ENCODE assay signal across 10 cellular contexts in the genomic region with DNA sequence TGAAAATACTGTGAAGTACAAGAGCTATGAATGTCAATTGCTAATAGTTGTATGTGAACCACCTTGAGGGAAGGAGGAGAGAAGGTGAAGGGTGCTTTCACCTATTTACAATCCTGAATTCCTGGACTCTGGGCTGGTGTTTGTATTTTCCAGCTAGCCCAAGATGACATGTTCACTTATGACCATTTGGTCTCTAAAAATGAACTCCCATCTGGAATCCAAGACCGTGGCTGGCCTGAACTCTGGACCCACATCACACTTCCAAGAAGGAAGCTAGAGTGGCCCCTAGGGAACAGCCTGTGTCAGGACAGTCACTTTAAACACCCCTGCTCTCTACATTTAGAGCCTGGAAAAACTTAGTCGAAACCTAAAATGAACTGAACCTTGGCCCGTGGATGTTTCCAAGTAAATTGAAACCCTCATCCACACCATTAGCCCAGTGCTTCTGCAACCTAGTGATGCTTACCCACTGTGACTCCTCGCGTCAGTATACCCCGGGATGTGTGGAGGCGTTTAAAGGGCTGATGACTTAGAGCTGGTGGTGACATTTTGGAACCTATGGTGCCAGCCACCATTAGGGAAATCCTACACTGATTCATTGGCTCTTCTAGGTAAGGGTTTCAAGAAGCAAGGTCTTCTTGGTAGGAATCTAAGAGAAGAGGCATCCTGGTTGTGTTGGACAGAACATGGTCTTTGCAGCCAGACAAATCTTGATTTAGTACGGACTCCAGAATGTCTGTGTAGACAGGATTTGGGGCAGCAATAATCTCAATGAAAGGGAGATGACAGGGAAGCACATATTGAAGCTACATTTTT.
DNase-seq lines count a peak whose midpoint lies in the region; ATAC-seq, FAIRE-seq and TF ChIP-seq lines count a peak whose summit lies in the region.
"Had no signal": no experiment of that assay in that cellular context is flagged by ENCODE, and none has a peak within 500 bp of the region (broad histone marks: within the 10 kb centered on the region; RNA-seq: fewer than 3 reads in every experiment).

No MANE protein-coding gene starts in this region.

- no peak overlapping the region for H3K4me3 ChIP-seq in A549
- H3K4me3 ChIP-seq in H7 (ENCODE audit: insufficient read depth, low read depth, low read length): no peak overlapping the region
- H3K4me3 ChIP-seq in MM.1S (ENCODE audit: low read length): no peak overlapping the region

- no peak overlapping the region for H3K9ac ChIP-seq in MM.1S (ENCODE audit: low read length)

- H3K27me3 ChIP-seq in H7 (ENCODE audit: control insufficient read depth, insufficient read depth, low read length) (peaks cover 9% of the 10 kb centered on the region; the same call in 1 of the 2 replicates), MM.1S (replicated peaks; ENCODE audit: insufficient read depth, low read length) (peaks cover 66% of the 10 kb centered on the region)

- POLR2A ChIA-PET in A549 (lab: Yijun Ruan, JAX): interaction anchor here (1.1 kb wide), 1 partner anchor 57 kb away, joined by 3 read pairs; no protein-coding TSS in a partner anchor

- H3K4me1 Mint-ChIP-seq in activated T-helper 17 cell treated with anti-CD3 and anti-CD28 coated beads, Interleukin-2, amount 50 U/mL, for 72 hours: no peaks in the 10 kb centered on the region

- TF ChIP-seq POLR2A in A549 (IDR thresholded peaks at IDR 0.05; ENCODE audit: low read length): no peak

- H3K27ac Mint-ChIP-seq in activated T-helper 17 cell treated with anti-CD3 and anti-CD28 coated beads, Interleukin-2, amount 50 U/mL, for 72 hours: no peak overlapping the region
- H3K27ac Mint-ChIP-seq: nephron had no signal

- no peak; a peak in 1 of 5 replicates for TF ChIP-seq RAD21 in A549 (conservative IDR thresholded peaks at IDR 0.05 in 1 of 2, IDR thresholded peaks at IDR 0.05 in 1 of 2)

- DNase-seq in A549 (ENCODE audit: low read depth in 1 of 2, low spot score in 1 of 2) (peak; percentile 35 to 60), H7 (peak; percentile 68), mesenteric fat pad (ENCODE audit: low spot score) (peak; percentile 90), MM.1S (no peak), NCI-H2081 treated with DMSO at 0.1 percent for 48 hours (lab: John Stamatoyannopoulos, UW) (no peak), HPDE6-E6E7 (ENCODE audit: extremely low spot score) (no peak)
- DNase-seq in activated effector memory CD4-positive, alpha-beta T cell treated with anti-CD3 and anti-CD28 coated beads, Interleukin-2, amount 50 U/mL, for 16 hours: no peak
- DNase-seq: NCI-H1694 treated with DMSO at 0.1 percent for 48 hours had no signal

- H2AFZ ChIP-seq in MM.1S (ENCODE audit: low read length): no peak overlapping the region

- 78% methylated on average over 8 of the region's 8 CpGs for WGBS in A549 (ENCODE audit: missing lambda C conversion rate)

- H3K36me3 ChIP-seq in H7 (replicated peaks; ENCODE audit: control insufficient read depth, insufficient read depth, low read length) (no peaks in the 10 kb centered on the region), MM.1S (replicated peaks; ENCODE audit: insufficient read depth, low read length) (no peaks in the 10 kb centered on the region)

- no peaks in the 10 kb centered on the region for H3K36me3 Mint-ChIP-seq in activated T-helper 17 cell treated with anti-CD3 and anti-CD28 coated beads, Interleukin-2, amount 50 U/mL, for 72 hours (ENCODE audit: low read depth)

- H3K9me2 ChIP-seq in MM.1S (replicated peaks; ENCODE audit: insufficient read depth, low read length): no peaks in the 10 kb centered on the region

- FAIRE-seq in A549 (lab: Jason Lieb, UNC): no peak

- peak; percentile 40 to 52; a peak in 4 of 6 replicates for ATAC-seq in A549
- ATAC-seq in activated T-helper 17 cell treated with anti-CD3 and anti-CD28 coated beads, Interleukin-2, amount 50 U/mL, for 72 hours (replicated peaks): peak; percentile 99

- no peak for TF ChIP-seq EP300 in A549 (IDR thresholded peaks at IDR 0.05)

- no peaks in the 10 kb centered on the region for H3K27me3 Mint-ChIP-seq in activated T-helper 17 cell treated with anti-CD3 and anti-CD28 coated beads, Interleukin-2, amount 50 U/mL, for 72 hours

- H3F3A ChIP-seq in MM.1S (ENCODE audit: insufficient read depth, low read length): no peaks in the 10 kb centered on the region

- H3K9me3 Mint-ChIP-seq in activated T-helper 17 cell treated with anti-CD3 and anti-CD28 coated beads, Interleukin-2, amount 50 U/mL, for 72 hours: no peaks in the 10 kb centered on the region
- H3K9me3 Mint-ChIP-seq: nephron had no signal

- H3K27ac ChIP-seq in A549 (0 out of 6 replicates have a peak overlapping the region, but pooled peaks of 1 of the 2 experiments have one; percentile 0), MM.1S (ENCODE audit: low read length) (no peak overlapping the region)

- no peaks in the 10 kb centered on the region for H4K20me1 ChIP-seq in MM.1S (ENCODE audit: insufficient read depth, low read length)

- TF ChIP-seq CTCF in A549 (IDR thresholded peaks at IDR 0.05): no peak
- no peak for TF ChIP-seq CTCF in MM.1S (IDR thresholded peaks at IDR 0.05; ENCODE audit: low read length)

- no peak overlapping the region for H3K4me3 Mint-ChIP-seq in activated T-helper 17 cell treated with anti-CD3 and anti-CD28 coated beads, Interleukin-2, amount 50 U/mL, for 72 hours
- H3K4me3 Mint-ChIP-seq: nephron had no signal

- CTCF ChIA-PET in A549 (lab: Yijun Ruan, JAX): interaction anchor here (1.1 to 1.3 kb wide), 2 partner anchors 169 to 303 kb away, joined by 3 to 4 read pairs; no protein-coding TSS in a partner anchor

- H3K79me2 ChIP-seq in MM.1S (ENCODE audit: low read length): no peaks in the 10 kb centered on the region

- no peaks in the 10 kb centered on the region for H3K9me3 ChIP-seq in A549
- no peaks in the 10 kb centered on the region for H3K9me3 ChIP-seq in MM.1S (replicated peaks; ENCODE audit: insufficient read depth, low read length)

- no peaks in the 10 kb centered on the region for H3K4me1 ChIP-seq in A549
- H3K4me1 ChIP-seq in MM.1S (ENCODE audit: low read length): no peaks in the 10 kb centered on the region

- no peak overlapping the region for H3K4me2 ChIP-seq in A549
- no peak overlapping the region for H3K4me2 ChIP-seq in MM.1S (ENCODE audit: low read depth, low read length)

TF ChIP-seq in A549, 52 proteins besides CTCF, POLR2A, EP300 and RAD21:
- TF ChIP-seq RNF2 (IDR thresholded peaks at IDR 0.05; ENCODE audit: borderline replicate concordance, low read depth) (no peak), HOXB5 (CRISPR knock-in tag; IDR thresholded peaks at IDR 0.05) (no peak), ZNF302 (CRISPR knock-in tag; IDR thresholded peaks at IDR 0.05) (no peak), RCOR1 (IDR thresholded peaks at IDR 0.05; ENCODE audit: low read depth, low read length) (no peak), MAZ (IDR thresholded peaks at IDR 0.05; ENCODE audit: borderline replicate concordance, low read depth, low read length) (no peak)
- TF ChIP-seq, protein P1, sequence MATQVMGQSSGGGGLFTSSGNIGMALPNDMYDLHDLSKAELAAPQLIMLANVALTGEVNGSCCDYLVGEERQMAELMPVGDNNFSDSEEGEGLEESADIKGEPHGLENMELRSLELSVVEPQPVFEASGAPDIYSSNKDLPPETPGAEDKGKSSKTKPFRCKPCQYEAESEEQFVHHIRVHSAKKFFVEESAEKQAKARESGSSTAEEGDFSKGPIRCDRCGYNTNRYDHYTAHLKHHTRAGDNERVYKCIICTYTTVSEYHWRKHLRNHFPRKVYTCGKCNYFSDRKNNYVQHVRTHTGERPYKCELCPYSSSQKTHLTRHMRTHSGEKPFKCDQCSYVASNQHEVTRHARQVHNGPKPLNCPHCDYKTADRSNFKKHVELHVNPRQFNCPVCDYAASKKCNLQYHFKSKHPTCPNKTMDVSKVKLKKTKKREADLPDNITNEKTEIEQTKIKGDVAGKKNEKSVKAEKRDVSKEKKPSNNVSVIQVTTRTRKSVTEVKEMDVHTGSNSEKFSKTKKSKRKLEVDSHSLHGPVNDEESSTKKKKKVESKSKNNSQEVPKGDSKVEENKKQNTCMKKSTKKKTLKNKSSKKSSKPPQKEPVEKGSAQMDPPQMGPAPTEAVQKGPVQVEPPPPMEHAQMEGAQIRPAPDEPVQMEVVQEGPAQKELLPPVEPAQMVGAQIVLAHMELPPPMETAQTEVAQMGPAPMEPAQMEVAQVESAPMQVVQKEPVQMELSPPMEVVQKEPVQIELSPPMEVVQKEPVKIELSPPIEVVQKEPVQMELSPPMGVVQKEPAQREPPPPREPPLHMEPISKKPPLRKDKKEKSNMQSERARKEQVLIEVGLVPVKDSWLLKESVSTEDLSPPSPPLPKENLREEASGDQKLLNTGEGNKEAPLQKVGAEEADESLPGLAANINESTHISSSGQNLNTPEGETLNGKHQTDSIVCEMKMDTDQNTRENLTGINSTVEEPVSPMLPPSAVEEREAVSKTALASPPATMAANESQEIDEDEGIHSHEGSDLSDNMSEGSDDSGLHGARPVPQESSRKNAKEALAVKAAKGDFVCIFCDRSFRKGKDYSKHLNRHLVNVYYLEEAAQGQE (IDR thresholded peaks at IDR 0.05): no peak

Comparison
In these comparisons a context has a peak if more than half of its experiments do, and no peak if none do; other contexts are left out.
1. DNase-seq: peak in A549 (2 of 2), H7 (single experiment) and mesenteric fat pad (single experiment); none in MM.1S (single experiment), NCI-H2081 treated with DMSO at 0.1 percent for 48 hours (single experiment), HPDE6-E6E7 (single experiment) and activated effector memory CD4-positive, alpha-beta T cell treated with anti-CD3 and anti-CD28 coated beads, Interleukin-2, amount 50 U/mL, for 16 hours (single experiment).